Comparison of ENCODE assay signal across 8 cellular contexts in genomic region chr6:2767327-2767985, GRCh38. TPM values are rescaled to one million over a fixed set of nuclear protein-coding genes. Genes with fewer than 3 reads are reported as not detected.
DNase-seq lines count a peak whose midpoint lies in the region; ATAC-seq and TF ChIP-seq lines count a peak whose summit lies in the region.

No MANE protein-coding gene starts in this region.

- H3K9ac ChIP-seq in mesenchymal stem cell (ENCODE audit: low read length), result peak overlapping the region; percentile 95

- no peak overlapping the region for H3K27ac Mint-ChIP-seq in activated naive CD4-positive, alpha-beta T cell treated with anti-CD3 and anti-CD28 coated beads, Interleukin-2, amount 10 ng/mL, durations not matched to agents 7 days and 5 days

- CTCF ChIA-PET in activated naive CD4-positive, alpha-beta T cell treated with anti-CD3 and anti-CD28 coated beads, Interleukin-2, amount 10 ng/mL, durations not matched to agents 7 days and 5 days (lab: Charles Lee), result interaction anchor here (0.8 to 4.7 kb wide), 8 partner anchors 9 to 173 kb away, joined by 3 to 20 read pairs (median 4); partner anchors contain the start of gene MYLK4

- no peak overlapping the region for H3K14ac ChIP-seq in mesenchymal stem cell (ENCODE audit: low read length in 2 of 2)

- peaks cover 33% of the 10 kb centered on the region for H3K36me3 Mint-ChIP-seq in activated naive CD4-positive, alpha-beta T cell treated with anti-CD3 and anti-CD28 coated beads, Interleukin-2, amount 10 ng/mL, durations not matched to agents 7 days and 5 days

- H3K4me1 Mint-ChIP-seq in activated naive CD4-positive, alpha-beta T cell treated with anti-CD3 and anti-CD28 coated beads, Interleukin-2, amount 10 ng/mL, durations not matched to agents 7 days and 5 days, result peaks cover 48% of the 10 kb centered on the region

- no peaks in the 10 kb centered on the region for H3K9me3 Mint-ChIP-seq in activated naive CD4-positive, alpha-beta T cell treated with anti-CD3 and anti-CD28 coated beads, Interleukin-2, amount 10 ng/mL, durations not matched to agents 7 days and 5 days

- H3K36me3 ChIP-seq in mesenchymal stem cell (ENCODE audit: control insufficient read depth in 1 of 2, insufficient read depth in 2 of 2, low read depth in 1 of 2, low read length in 2 of 2), result peaks cover 14 to 30% of the 10 kb centered on the region in 2 experiments
- no peaks in the 10 kb centered on the region for H3K36me3 ChIP-seq in urinary bladder (ENCODE audit: insufficient read depth)

- H4K91ac ChIP-seq in mesenchymal stem cell (ENCODE audit: low read length), result no peak overlapping the region

- H3K23ac ChIP-seq in mesenchymal stem cell (ENCODE audit: low read length in 2 of 2), result no peak overlapping the region

- TF ChIP-seq CTCF in astrocyte of the cerebellum (IDR thresholded peaks at IDR 0.05; ENCODE audit: low read depth, low read length, missing control alignments), result no peak

- H3K4me1 ChIP-seq in mesenchymal stem cell (ENCODE audit: control insufficient read depth, insufficient read depth, low read depth, low read length) (peaks cover 12% of the 10 kb centered on the region), urinary bladder (ENCODE audit: insufficient read depth) (no peaks in the 10 kb centered on the region)

- no peak overlapping the region for H2AFZ ChIP-seq in mesenchymal stem cell (ENCODE audit: low read depth, low read length)

- no peaks in the 10 kb centered on the region for H3K9me3 ChIP-seq in mesenchymal stem cell (ENCODE audit: control insufficient read depth, low read length)

- H2AK5ac ChIP-seq in mesenchymal stem cell (ENCODE audit: low read length, severe bottlenecking), result no peak overlapping the region

- peak overlapping the region; percentile 69 for H3K4me3 ChIP-seq in astrocyte of the cerebellum (ENCODE audit: low read depth, low read length)
- peak overlapping the region in 1 of 2 experiments; percentile 95 for H3K4me3 ChIP-seq in mesenchymal stem cell (ENCODE audit: insufficient read depth in 1 of 2, low read depth in 1 of 2, low read length in 2 of 2)
- peak overlapping the region; percentile 29 for H3K4me3 ChIP-seq in urinary bladder (ENCODE audit: low read depth, low read length)

- no peaks in the 10 kb centered on the region for H3K27me3 Mint-ChIP-seq in activated naive CD4-positive, alpha-beta T cell treated with anti-CD3 and anti-CD28 coated beads, Interleukin-2, amount 10 ng/mL, durations not matched to agents 7 days and 5 days

- no peak for ATAC-seq in HG03045 (IDR thresholded peaks at IDR 0.05; ENCODE audit: unreplicated experiment)

- no peak overlapping the region for H2BK15ac ChIP-seq in mesenchymal stem cell (ENCODE audit: low read depth, poor library complexity, severe bottlenecking)

- in situ Hi-C loops in astrocyte of the cerebellum (cut with HindIII; ENCODE audit: low sequenced_read_pairs), result no loop called here

- DNase-seq in activated naive CD4-positive, alpha-beta T cell treated with anti-CD3 and anti-CD28 coated beads, Interleukin-2, amount 10 ng/mL, durations not matched to agents 7 days and 5 days, result no peak
- DNase-seq in activated naive CD4-positive, alpha-beta T cell treated with Interleukin-2 at 50 U/mL for 16 hours, result no peak
- no peak for DNase-seq in astrocyte of the cerebellum (ENCODE audit: low read depth)
- no peak for DNase-seq in mesenchymal stem cell
- DNase-seq in GM03348 (ENCODE audit: low spot score), result no peak
- DNase-seq in GM19240 (ENCODE audit: insufficient read length, low spot score), result no peak

- no peak overlapping the region for H3K4ac ChIP-seq in mesenchymal stem cell (ENCODE audit: low read depth in 1 of 2, low read length in 2 of 2)

- peaks cover 7% of the 10 kb centered on the region for H3K79me1 ChIP-seq in mesenchymal stem cell (replicated peaks; ENCODE audit: low read length, poor library complexity, severe bottlenecking)

- no peak overlapping the region for H2BK120ac ChIP-seq in mesenchymal stem cell (ENCODE audit: low read depth, low read length)

- no peak overlapping the region for H2BK5ac ChIP-seq in mesenchymal stem cell (ENCODE audit: low read depth, low read length, poor library complexity, severe bottlenecking)

- no peak overlapping the region for H4K8ac ChIP-seq in mesenchymal stem cell (ENCODE audit: low read length)

- peak overlapping the region; percentile 80 for H3K4me3 Mint-ChIP-seq in activated naive CD4-positive, alpha-beta T cell treated with anti-CD3 and anti-CD28 coated beads, Interleukin-2, amount 10 ng/mL, durations not matched to agents 7 days and 5 days

- no peak overlapping the region for H2BK12ac ChIP-seq in mesenchymal stem cell (ENCODE audit: low read length in 2 of 2)

- H3K27me3 ChIP-seq in mesenchymal stem cell (ENCODE audit: control insufficient read depth in 1 of 2, insufficient read depth in 1 of 2, low read length in 2 of 2), result no peaks in the 10 kb centered on the region

- H3K18ac ChIP-seq in mesenchymal stem cell (ENCODE audit: low read depth in 1 of 2, low read length in 2 of 2), result no peak overlapping the region

- WGBS in mesenchymal stem cell, result 82% methylated on average over 7 of the region's 7 CpGs
- 51% methylated on average over 7 of the region's 7 CpGs for WGBS in urinary bladder

- no peak overlapping the region for H3K27ac ChIP-seq in mesenchymal stem cell (ENCODE audit: low read length, poor library complexity, severe bottlenecking)
- no peak overlapping the region for H3K27ac ChIP-seq in urinary bladder (ENCODE audit: low read depth)

- H3K4me2 ChIP-seq in mesenchymal stem cell (ENCODE audit: low read length, poor library complexity, severe bottlenecking), result peak overlapping the region; percentile 37

RNA-seq across cellular contexts. Expression of gene WRNIP1, which starts 2.3 kb away (rescaled TPM):
- 19.5 TPM for polyA plus RNA-seq in mesenchymal stem cell (2013, experiment 1 of 2)
- 21.4 TPM for polyA plus RNA-seq in mesenchymal stem cell (2013, experiment 2 of 2)
- total RNA-seq in urinary bladder, result 31.5 TPM
- polyA plus RNA-seq in urinary bladder, result 42.1 TPM

RNA-seq across cellular contexts. Expression of gene MYLK4, which starts 16.7 kb away (rescaled TPM):
- 0.23 TPM for polyA plus RNA-seq in mesenchymal stem cell (2013, experiment 1 of 2)
- polyA plus RNA-seq in mesenchymal stem cell (2013, experiment 2 of 2), result 0.25 TPM
- total RNA-seq in urinary bladder, result 4.0 TPM
- 0.42 TPM for polyA plus RNA-seq in urinary bladder
